8 cellular contexts compared by ENCODE assay signal in the genomic region with DNA sequence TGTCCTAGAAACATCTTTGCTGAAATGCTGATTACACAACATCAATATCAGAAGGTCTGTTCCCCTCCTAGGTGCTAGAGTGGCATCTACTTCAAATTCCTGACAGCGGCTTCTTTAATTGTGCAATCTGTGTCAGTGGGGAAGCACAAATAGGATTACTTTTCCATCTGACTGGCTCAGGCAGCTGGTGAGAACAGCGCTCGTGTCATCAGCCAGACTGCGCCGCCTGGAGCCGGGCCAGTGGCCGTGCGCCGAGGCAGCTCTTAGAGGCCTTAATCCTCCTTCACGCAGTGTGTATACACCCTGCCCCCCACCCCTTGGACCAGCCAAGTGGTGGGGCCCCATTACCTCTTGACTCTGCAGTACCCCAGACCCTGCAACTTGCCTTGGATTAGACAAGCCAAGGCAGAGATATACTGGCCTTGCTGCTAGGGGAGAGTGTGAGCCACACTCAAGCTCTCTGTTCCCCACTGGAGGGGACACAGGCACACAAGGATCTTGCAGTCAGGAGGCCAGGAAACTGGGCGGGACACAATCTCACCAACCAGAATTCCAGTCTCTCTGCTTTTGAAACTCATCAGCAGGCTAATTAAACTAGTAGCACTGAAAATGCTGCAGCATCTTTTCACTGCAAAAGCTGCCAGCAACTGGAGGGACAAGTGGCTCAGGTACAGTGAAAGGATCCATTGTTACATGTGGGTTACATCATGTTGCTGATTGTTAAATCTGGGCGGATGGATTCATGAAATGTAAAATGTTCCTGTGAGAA. TPM values are rescaled to one million over a fixed set of nuclear protein-coding genes. Genes with fewer than 3 reads are reported as not detected.
DNase-seq lines count a peak whose midpoint lies in the region; ATAC-seq and TF ChIP-seq lines count a peak whose summit lies in the region.

No MANE protein-coding gene starts in this region.

- intact Hi-C loops in activated B cell treated with CpG ODN at 0.5 μM for 24 hours (cut with micrococcal nuclease) (no loop called here), head of caudate nucleus (cut with DNase I) (no loop called here), ovary (cut with DNase I) (loop anchor here in 2 of 4 donors (5.0 to 10.0 kb wide), 2 partner anchors 36 to 54 kb away; a partner anchor contains a TSS)

- H3K4me3 Mint-ChIP-seq in activated B cell treated with CpG ODN at 0.5 μM for 24 hours = no peak overlapping the region

- no peak overlapping the region for H3K4me3 ChIP-seq in ovary

- H3K9me3 ChIP-seq in ovary = no peaks in the 10 kb centered on the region

- ATAC-seq in activated B cell treated with CpG ODN at 0.5 μM for 24 hours (ENCODE audit: low read depth) = no peak
- ATAC-seq in GM18858 (IDR thresholded peaks at IDR 0.05; ENCODE audit: unreplicated experiment) = no peak
- no peak for ATAC-seq in HG02759 (IDR thresholded peaks at IDR 0.05; ENCODE audit: unreplicated experiment)

- no peaks in the 10 kb centered on the region for H3K9me3 Mint-ChIP-seq in activated B cell treated with CpG ODN at 0.5 μM for 24 hours

- peak overlapping the region in 1 of 2 donors; percentile 22 for H3K27ac ChIP-seq in ovary

- peaks cover 97% of the 10 kb centered on the region for H3K4me1 Mint-ChIP-seq in activated B cell treated with CpG ODN at 0.5 μM for 24 hours

- H3K27me3 Mint-ChIP-seq in activated B cell treated with CpG ODN at 0.5 μM for 24 hours = no peaks in the 10 kb centered on the region

- no peak for TF ChIP-seq CTCF in activated B cell treated with CpG ODN at 0.5 μM for 24 hours (IDR thresholded peaks at IDR 0.05)
- no peak for TF ChIP-seq CTCF in ovary (IDR thresholded peaks at IDR 0.05)

- H3K27me3 ChIP-seq in ovary = no peaks in the 10 kb centered on the region

- H3K4me1 ChIP-seq in ovary (ENCODE audit: insufficient read depth) = peaks cover 63% of the 10 kb centered on the region

- no peak for TF ChIP-seq EP300 in ovary (IDR thresholded peaks at IDR 0.05)

- CTCF ChIA-PET in activated B cell treated with CpG ODN at 0.5 μM for 24 hours (lab: Charles Lee) = interaction anchor here (0.7 kb wide), 1 partner anchor 12 kb away, joined by 3 read pairs; no protein-coding TSS in a partner anchor

- H3K27ac Mint-ChIP-seq in activated B cell treated with CpG ODN at 0.5 μM for 24 hours = peak overlapping the region; percentile 61

- TF ChIP-seq POLR2A in ovary (IDR thresholded peaks at IDR 0.05) = no peak

- 7 to 15% (median 11%) methylated on average over 12 of the region's 12 CpGs for WGBS in ovary, 3 donors

- POLR2A ChIA-PET in activated B cell treated with CpG ODN at 0.5 μM for 24 hours (lab: Charles Lee) = no interaction called here

- peaks cover 11% of the 10 kb centered on the region for H3K36me3 Mint-ChIP-seq in activated B cell treated with CpG ODN at 0.5 μM for 24 hours (ENCODE audit: low read depth)

- DNase-seq in DMS53 treated with DMSO at 0.1 percent for 48 hours (lab: John Stamatoyannopoulos, UW; ENCODE audit: unreplicated experiment) = peak; percentile 57
- peak; percentile 39 for DNase-seq in NCI-H146 (lab: John Stamatoyannopoulos, UW)
- DNase-seq in activated B cell treated with CpG ODN at 0.5 μM for 24 hours = no peak
- DNase-seq in head of caudate nucleus = peak; percentile 47 to 92 (median 82)
- DNase-seq in ovary = peak; percentile 78 to 85 (median 80)
- DNase-seq in HuH-7.5 (ENCODE audit: low spot score) = no peak

- no peaks in the 10 kb centered on the region for H3K36me3 ChIP-seq in ovary

RNA-seq across cellular contexts. Expression of a gene that starts 48.9 kb away (rescaled TPM):
- total RNA-seq in activated B cell treated with CpG ODN at 0.5 μM for 24 hours (not detected in 2 replicates), ovary (under 1 TPM in 6 of 7 donors, not detected in 1; 0.24 to 0.89 (median 0.49) TPM)
- under 1 TPM; 0.30 to 0.67 TPM for polyA plus RNA-seq in ovary

RNA-seq across cellular contexts. Expression of a gene that starts 51.2 kb away (rescaled TPM):
- total RNA-seq in activated B cell treated with CpG ODN at 0.5 μM for 24 hours = 144 and 164 TPM in 2 replicates
- 100 to 1,000 TPM in 4 of 7 donors, 10 to 100 TPM in 3; 19.6 to 127 (median 100) TPM for total RNA-seq in ovary
- 10 to 100 TPM; 30.1 to 31.0 TPM for polyA plus RNA-seq in ovary

Comparison
In these comparisons a context has a peak if more than half of its experiments do, and no peak if none do; other contexts are left out.
1. DNase-seq: peak in DMS53 treated with DMSO at 0.1 percent for 48 hours (single experiment), NCI-H146 (single experiment), head of caudate nucleus (42 of 42) and ovary (5 of 5); none in activated B cell treated with CpG ODN at 0.5 μM for 24 hours (single experiment) and HuH-7.5 (single experiment).